29 cellular contexts compared by ENCODE assay signal in genomic region chr20:57908226-57908625, GRCh38.
"Had no signal": no experiment of that assay in that cellular context is flagged by ENCODE, and none has a peak within 500 bp of the region (broad histone marks: within the 10 kb centered on the region; RNA-seq: fewer than 3 reads in every experiment).

No MANE protein-coding gene starts in this region.

- H3K9me3 ChIP-seq: Peyer's patch had no signal

- H3K27ac ChIP-seq: cardiac muscle cell, Peyer's patch had no signal

- FAIRE-seq: K562, TTC549 had no signal

- H3K36me3 ChIP-seq: cardiac muscle cell, Peyer's patch had no signal

- H3K4me3 Mint-ChIP-seq: activated CD4-positive, alpha-beta T cell treated with anti-CD3 and anti-CD28 coated beads for 36 hours; activated CD4-positive, alpha-beta T cell treated with anti-CD3 and anti-CD28 coated beads, Interleukin-2, amount 10 ng/mL, durations not matched to agents 7 days and 5 days; activated CD8-positive, alpha-beta T cell treated with anti-CD3 and anti-CD28 coated beads, Interleukin-2, amount 10 ng/mL, durations not matched to agents 7 days and 5 days; activated naive CD8-positive, alpha-beta T cell treated with anti-CD3 and anti-CD28 coated beads for 36 hours; activated T-cell treated with anti-CD3 and anti-CD28 coated beads, Interleukin-2, amount 50 U/mL, for 24 hours; activated T-helper 1 cell treated with anti-CD3 and anti-CD28 coated beads, Interleukin-12 subunit alpha, Interleukin-12 subunit beta, Interleukin-2, Interleukin-4 antibody, amounts not matched to agents 30 ng/mL and 10 ng/mL and 1 ng/mL, durations not matched to agents 14 hours and 24 hours and 36 hours; T-helper 2 cell treated with Interferon-gamma antibody and Interleukin-4, amounts not matched to agents 5 μg/mL and 100 μg/mL, for 36 hours; WTC11 had no signal

- ATAC-seq: activated CD4-positive, alpha-beta T cell treated with anti-CD3 and anti-CD28 coated beads for 36 hours; activated CD4-positive, CD25-positive, alpha-beta regulatory T cell treated with anti-CD3 and anti-CD28 coated beads, Interleukin-2, amount 50 U/mL, for 24 hours; activated CD8-positive, alpha-beta T cell treated with anti-CD3 and anti-CD28 coated beads, Interleukin-2, amount 10 ng/mL, durations not matched to agents 7 days and 5 days; K562; PC-3; Right ventricle myocardium inferior; WTC11 had no signal

- H3K9me3 Mint-ChIP-seq: activated CD4-positive, alpha-beta T cell treated with anti-CD3 and anti-CD28 coated beads, Interleukin-2, amount 10 ng/mL, durations not matched to agents 7 days and 5 days; activated naive CD8-positive, alpha-beta T cell treated with anti-CD3 and anti-CD28 coated beads for 36 hours; activated T-cell treated with anti-CD3 and anti-CD28 coated beads, Interleukin-2, amount 50 U/mL, for 24 hours; activated T-helper 1 cell treated with anti-CD3 and anti-CD28 coated beads, Interleukin-12 subunit alpha, Interleukin-12 subunit beta, Interleukin-2, Interleukin-4 antibody, amounts not matched to agents 30 ng/mL and 10 ng/mL and 1 ng/mL, durations not matched to agents 14 hours and 24 hours and 36 hours; T-helper 2 cell treated with Interferon-gamma antibody and Interleukin-4, amounts not matched to agents 5 μg/mL and 100 μg/mL, for 36 hours; WTC11 had no signal

- H3K36me3 Mint-ChIP-seq: activated naive CD8-positive, alpha-beta T cell treated with anti-CD3 and anti-CD28 coated beads for 36 hours; WTC11 had no signal

- H3K27ac Mint-ChIP-seq: activated CD4-positive, alpha-beta T cell treated with anti-CD3 and anti-CD28 coated beads for 36 hours; activated CD4-positive, alpha-beta T cell treated with anti-CD3 and anti-CD28 coated beads, Interleukin-2, amount 10 ng/mL, durations not matched to agents 7 days and 5 days; activated CD8-positive, alpha-beta T cell treated with anti-CD3 and anti-CD28 coated beads, Interleukin-2, amount 10 ng/mL, durations not matched to agents 7 days and 5 days; activated naive CD8-positive, alpha-beta T cell treated with anti-CD3 and anti-CD28 coated beads for 36 hours; activated T-cell treated with anti-CD3 and anti-CD28 coated beads, Interleukin-2, amount 50 U/mL, for 24 hours; activated T-helper 1 cell treated with anti-CD3 and anti-CD28 coated beads, Interleukin-12 subunit alpha, Interleukin-12 subunit beta, Interleukin-2, Interleukin-4 antibody, amounts not matched to agents 30 ng/mL and 10 ng/mL and 1 ng/mL, durations not matched to agents 14 hours and 24 hours and 36 hours; T-helper 2 cell treated with Interferon-gamma antibody and Interleukin-4, amounts not matched to agents 5 μg/mL and 100 μg/mL, for 36 hours; WTC11 had no signal

- H3K4me1 Mint-ChIP-seq: activated CD4-positive, alpha-beta T cell treated with anti-CD3 and anti-CD28 coated beads for 36 hours; activated CD4-positive, alpha-beta T cell treated with anti-CD3 and anti-CD28 coated beads, Interleukin-2, amount 10 ng/mL, durations not matched to agents 7 days and 5 days; activated naive CD8-positive, alpha-beta T cell treated with anti-CD3 and anti-CD28 coated beads for 36 hours; WTC11 had no signal

- H3K27me3 ChIP-seq: Peyer's patch had no signal

- H3K4me1 ChIP-seq: Peyer's patch had no signal

- H3K4me3 ChIP-seq: cardiac muscle cell, K562, Peyer's patch had no signal

- DNase-seq: activated CD4-positive, alpha-beta T cell treated with anti-CD3 and anti-CD28 coated beads for 36 hours; activated CD4-positive, alpha-beta T cell treated with anti-CD3 and anti-CD28 coated beads, Interleukin-2, amount 10 ng/mL, durations not matched to agents 7 days and 5 days; activated CD4-positive, alpha-beta T cell treated with anti-CD3 and anti-CD28 coated beads, Interleukin-2, amount 50 U/mL, for 48 hours; activated CD8-positive, alpha-beta T cell treated with anti-CD3 and anti-CD28 coated beads, Interleukin-2, amount 10 ng/mL, durations not matched to agents 7 days and 5 days; activated naive CD4-positive, alpha-beta T cell; activated naive CD4-positive, alpha-beta T cell treated with anti-CD3 and anti-CD28 coated beads, Interleukin-2, amount 50 U/mL, for 16 hours; activated naive CD8-positive, alpha-beta T cell treated with anti-CD3 and anti-CD28 coated beads for 36 hours; activated T-cell treated with anti-CD3 and anti-CD28 coated beads, Interleukin-2, amount 50 U/mL, for 24 hours; amniotic stem cell; aorta; NCI-H1105; NCI-H1436; NCI-H1694 treated with DMSO at 0.1 percent for 48 hours; NCI-H510A; NCI-H748 treated with DMSO at 0.1 percent for 48 hours; NK-92 treated with Interleukin-12 subunit alpha and Interleukin-12 subunit beta, amount 100 ng/mL, for 24 hours; PC-3; Peyer's patch; RPMI8226; SIG-M5; SW 1271 had no signal
